Comparison of ENCODE assay signal across 10 cellular contexts in the genomic region with DNA sequence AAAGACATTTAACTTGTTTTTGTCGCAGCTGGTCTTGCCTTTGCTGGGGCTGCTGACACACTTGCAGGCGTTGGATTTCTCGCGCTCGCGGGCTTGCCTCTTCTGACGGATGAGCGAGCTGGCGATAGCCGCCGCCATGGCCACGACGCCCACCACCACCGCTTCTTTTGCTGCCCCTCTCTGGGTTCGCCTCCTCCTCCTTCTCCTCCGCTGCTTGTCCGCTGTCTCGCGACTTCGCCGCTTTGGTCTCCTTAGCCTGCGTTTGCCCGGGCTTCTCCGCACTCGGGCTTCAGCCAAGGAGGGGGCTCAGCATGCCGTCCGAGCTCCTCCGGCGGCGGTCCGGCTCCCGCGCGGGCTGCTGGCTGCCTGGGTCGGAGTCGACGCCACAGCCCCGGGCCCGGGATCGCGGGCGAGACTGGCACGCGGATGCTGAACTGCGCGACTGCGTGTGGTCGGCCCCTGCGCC. TPM values are rescaled to one million over a fixed set of nuclear protein-coding genes. Genes with fewer than 3 reads are reported as not detected.
DNase-seq lines count a peak whose midpoint lies in the region; ATAC-seq, FAIRE-seq and TF ChIP-seq lines count a peak whose summit lies in the region.
"Had no signal": no experiment of that assay in that cellular context is flagged by ENCODE, and none has a peak within 500 bp of the region (broad histone marks: within the 10 kb centered on the region; RNA-seq: fewer than 3 reads in every experiment).

No MANE protein-coding gene starts in this region.

- no peak overlapping the region for H3K4me2 ChIP-seq in K562 (ENCODE audit: insufficient read depth, low read length)

- H2AFZ ChIP-seq in K562 (ENCODE audit: low read depth, low read length), result no peak overlapping the region

- H3K9me1 ChIP-seq in K562 (ENCODE audit: control insufficient read depth, insufficient read depth, low read length), result no peaks in the 10 kb centered on the region

- 47% methylated on average over 9 of the region's 49 CpGs for WGBS in K562 (ENCODE audit: insufficient coverage, low coverage, missing lambda C conversion rate)

- ATAC-seq in K562, result no peak

- no peaks in the 10 kb centered on the region for H3K79me2 ChIP-seq in K562 (ENCODE audit: control insufficient read depth, insufficient read depth, low read length)

- TF ChIP-seq CTCF in K562 (IDR thresholded peaks at IDR 0.05 in 2 of 3, conservative IDR thresholded peaks at IDR 0.05 in 1 of 3; ENCODE audit: insufficient read depth in 2 of 3, low read depth in 1 of 3, low read length in 3 of 3) (no peak), BE2C (IDR thresholded peaks at IDR 0.05; ENCODE audit: low read depth, low read length) (no peak)

- H3K27ac ChIP-seq in K562 (ENCODE audit: extremely low read depth, low read depth, low read length) (no peak overlapping the region), skin epidermis (no peak overlapping the region)
- H3K27ac ChIP-seq: RWPE1 had no signal

- CTCF ChIA-PET in K562 (lab: Yijun Ruan, JAX; ENCODE audit: low intra/inter-chr PET ratio), result no interaction called here

- 0 out of 3 replicates have a peak, but pooled peaks cover 12% of the 10 kb centered on the region for H3K36me3 ChIP-seq in K562 (ENCODE audit: control insufficient read depth, insufficient read depth, low read length)
- H3K36me3 ChIP-seq in BE2C, result no peaks in the 10 kb centered on the region

- BruUV-seq in K562 (replicated peaks; lab: Mats Ljungman, UMichigan), result no TSS peak

- no peaks in the 10 kb centered on the region for H4K20me1 ChIP-seq in K562 (replicated peaks; ENCODE audit: control insufficient read depth, insufficient read depth, low read length)

- no peak for TF ChIP-seq RAD21 in K562 (CRISPR knock-in tag; conservative IDR thresholded peaks at IDR 0.05 in 1 of 2, IDR thresholded peaks at IDR 0.05 in 1 of 2)

- no peak for TF ChIP-seq POLR2A in K562 (conservative IDR thresholded peaks at IDR 0.05)
- no peak for TF ChIP-seq POLR2A in GM12891 (IDR thresholded peaks at IDR 0.05; ENCODE audit: low read depth, low read length)

- H3K9ac ChIP-seq in K562 (ENCODE audit: insufficient read depth in 1 of 2, low read depth in 2 of 2, low read length in 2 of 2), result no peak overlapping the region

- H3K4me3 ChIP-seq in K562 (no peak overlapping the region), skin epidermis (peak overlapping the region in 6 of 7 experiments; percentile 10 to 31 (median 19)), BE2C (ENCODE audit: low read depth, low read length) (no peak overlapping the region)

- intact Hi-C loops in K562 (cut with micrococcal nuclease), result no loop called here

- no peak for FAIRE-seq in K562 (lab: Jason Lieb, UNC)
- no peak for FAIRE-seq in GM12891 (lab: Jason Lieb, UNC)

- H3K27me3 ChIP-seq in K562 (ENCODE audit: control insufficient read depth in 2 of 2, insufficient read depth in 2 of 2, low read length in 2 of 2) (no peaks in the 10 kb centered on the region), BE2C (no peaks in the 10 kb centered on the region)

- H3K4me1 ChIP-seq in K562 (replicated peaks in 1 of 2; ENCODE audit: control insufficient read depth in 2 of 2, insufficient read depth in 2 of 2, low read length in 2 of 2) (no peaks in the 10 kb centered on the region), BE2C (no peaks in the 10 kb centered on the region)

- no peak for TF ChIP-seq EP300 in K562 (IDR thresholded peaks at IDR 0.05; ENCODE audit: low read length)

- H3K9me3 ChIP-seq in K562 (replicated peaks; ENCODE audit: control insufficient read depth, insufficient read depth, low read depth, low read length) (no peaks in the 10 kb centered on the region), BE2C (no peaks in the 10 kb centered on the region)

- POLR2A ChIA-PET in K562 (lab: Yijun Ruan, JAX), result interaction anchor here (1.1 kb wide), 1 partner anchor 11 kb away, joined by 3 read pairs; no protein-coding TSS in a partner anchor

- DNase-seq in HT1080 (ENCODE audit: low read depth), result peak; percentile 1
- DNase-seq in K562 (ENCODE audit: extremely low read depth in 1 of 4, low spot score in 3 of 4), result no peak
- peak; percentile 55 for DNase-seq in left kidney (ENCODE audit: low read depth, low spot score)
- DNase-seq in NCI-H526 treated with DMSO at 0.1 percent for 48 hours (lab: John Stamatoyannopoulos, UW), result no peak
- DNase-seq in dedifferentiated amniotic fluid mesenchymal stem cell (ENCODE audit: extremely low spot score), result no peak
- DNase-seq in GM12891 (ENCODE audit: insufficient read length, low spot score), result no peak
- DNase-seq in BE2C, result no peak
- DNase-seq: effector CD8-positive, alpha-beta T cell had no signal

- in situ Hi-C loops in K562 (cut with MboI), result no loop called here

TF ChIP-seq in K562, 482 proteins besides CTCF, POLR2A, EP300 and RAD21:
- peak; percentile 33; the same call in 1 of the 2 replicates for TF ChIP-seq POLR2G (IDR thresholded peaks at IDR 0.05; ENCODE audit: low read depth, low read length)
- no peak for TF ChIP-seq ASH1L (IDR thresholded peaks at IDR 0.05; ENCODE audit: borderline replicate concordance, low read depth, partially characterized antibody)

TF ChIP-seq in GM12891, 5 proteins besides CTCF, POLR2A, EP300 and RAD21:
- TF ChIP-seq POLR2AphosphoS5 (IDR thresholded peaks at IDR 0.05; ENCODE audit: low read depth, low read length), result no peak
- no peak for TF ChIP-seq POU2F2 (IDR thresholded peaks at IDR 0.05; ENCODE audit: low read depth, low read length)
- TF ChIP-seq PAX5 (IDR thresholded peaks at IDR 0.05; ENCODE audit: insufficient read depth, low read length, severe bottlenecking), result no peak
- TF ChIP-seq SPI1 (IDR thresholded peaks at IDR 0.05; ENCODE audit: low read depth, low read length), result no peak
- no peak for TF ChIP-seq TAF1 (IDR thresholded peaks at IDR 0.05; ENCODE audit: low read depth, low read length)

RNA-seq across cellular contexts. Expression of gene FGF13, which starts 0.6 kb away (rescaled TPM):
- 4.8 and 4.9 TPM in 2 replicates for total RNA-seq in HT1080 (2014; rRNA removed; shearing (Covaris generic))
- 2.0 and 2.1 TPM in 2 replicates for polyA plus RNA-seq in HT1080 (2015; cell fraction: cytosol; rRNA removed)
- polyA plus RNA-seq in HT1080 (2015; cell fraction: nucleus; rRNA removed), result 1.1 TPM in 2 replicates
- 7.3 and 18.1 TPM in 2 replicates for total RNA-seq in K562 (2011; cell fraction: chromatin; rRNA removed; ENCODE audit: low replicate concordance)
- total RNA-seq in K562 (2011; cell fraction: nucleolus; rRNA removed), result 5.2 and 10.8 TPM in 2 replicates
- 9.9 and 16.4 TPM in 2 replicates for total RNA-seq in K562 (2011; cell fraction: nucleoplasm; rRNA removed)
- total RNA-seq in K562 (2014; rRNA removed) (46.5 and 47.6 TPM in 2 replicates), K562 (2014; rRNA removed; fragmentation: Illumina TruSeq; extraction: Trizol) (74.7 and 81.3 TPM in 2 replicates), K562 (2015; rRNA removed; fragmentation: Illumina TruSeq; extraction: Trizol) (57.8 and 60.8 TPM in 2 replicates), K562 (2021) (53.2 and 53.7 TPM in 2 replicates)
- polyA plus RNA-seq in K562 (2011; rRNA removed) (3.3 and 14.8 TPM in 2 replicates), K562 (2014; fragmentation: Illumina TruSeq; extraction: Trizol) (67.5 and 79.5 TPM in 2 replicates), K562 (2014; fragmentation: Nextera tagmentation; extraction: Ambion mirVana) (10 to 100 TPM; 84.4 to 95.7 TPM), K562 (2014; rRNA removed) (33.5 and 36.1 TPM in 2 replicates)
- polyA plus RNA-seq in K562 (2011; cell fraction: cytosol; rRNA removed), result 2.2 and 5.4 TPM in 2 replicates
- 1.8 and 6.0 TPM in 2 replicates for polyA plus RNA-seq in K562 (2011; cell fraction: nucleus; rRNA removed)
- 58.1 and 85.0 TPM in 2 replicates for polyA plus RNA-seq in K562 (2012)
- 4.3 and 20.3 TPM in 2 replicates for polyA minus RNA-seq in K562 (2011; rRNA and poly(A)+ RNA removed)
- 1.5 and 10.5 TPM in 2 replicates for polyA minus RNA-seq in K562 (2011; cell fraction: cytosol; rRNA and poly(A)+ RNA removed)
- 1.7 and 6.6 TPM in 2 replicates for polyA minus RNA-seq in K562 (2011; cell fraction: nucleus; rRNA and poly(A)+ RNA removed)
- not detected for polyA plus RNA-seq in GM12891 (2012; ENCODE audit: low read depth, missing spikeins)
- polyA plus RNA-seq in BE2C (2012; ENCODE audit: insufficient read depth, insufficient read length, low read depth), result 18.0 TPM

Comparison
In these comparisons a context has a peak if more than half of its experiments do, and no peak if none do; other contexts are left out.
1. DNase-seq: peak in HT1080 (single experiment) and left kidney (single experiment); none in K562 (0 of 4), NCI-H526 treated with DMSO at 0.1 percent for 48 hours (single experiment), dedifferentiated amniotic fluid mesenchymal stem cell (single experiment), GM12891 (single experiment) and BE2C (single experiment).
2. H3K4me3 ChIP-seq: peak in skin epidermis (6 of 7); none in K562 (single experiment) and BE2C (single experiment).